Comparison of ENCODE assay signal across 20 cellular contexts in the genomic region with DNA sequence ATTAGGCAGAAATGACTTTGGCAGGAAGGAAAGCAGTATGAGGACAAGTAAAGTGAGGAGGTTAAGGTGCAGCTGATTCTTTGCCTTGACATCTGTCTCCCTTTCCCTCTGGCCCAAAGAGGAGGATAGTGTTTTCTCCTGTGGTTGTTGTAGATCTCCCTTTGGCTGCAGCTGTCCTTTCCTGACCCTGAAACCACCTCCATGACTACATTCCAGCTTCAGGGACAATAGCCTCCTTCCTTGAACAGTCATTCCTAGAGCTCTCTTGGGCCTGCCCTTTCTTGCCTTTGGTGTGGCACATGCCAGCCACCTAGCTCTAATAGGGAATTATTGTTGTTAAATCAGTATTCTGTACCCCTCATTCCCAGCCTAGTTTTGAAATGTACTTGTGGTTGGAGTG. TPM values are rescaled to one million over a fixed set of nuclear protein-coding genes. Genes with fewer than 3 reads are reported as not detected.
A peak's percentile ranks its signal among the peaks of the same experiment; 100 is the strongest.
DNase-seq lines count a peak whose midpoint lies in the region; ATAC-seq and TF ChIP-seq lines count a peak whose summit lies in the region.
"Had no signal": no experiment of that assay in that cellular context is flagged by ENCODE, and none has a peak within 500 bp of the region (broad histone marks: within the 10 kb centered on the region; RNA-seq: fewer than 3 reads in every experiment).

No MANE protein-coding gene starts in this region.

- no peak overlapping the region for H2AFZ ChIP-seq in neuronal stem cell (ENCODE audit: low read length)

- H4K8ac ChIP-seq in neuronal stem cell (ENCODE audit: low read depth, low read length) = no peak overlapping the region

- H3K4me2 ChIP-seq in neuronal stem cell (ENCODE audit: insufficient read depth, low read length, poor library complexity, severe bottlenecking) = no peak overlapping the region

- H3K36me3 ChIP-seq in neuronal stem cell (replicated peaks in 1 of 2; ENCODE audit: control insufficient read depth in 2 of 2, insufficient read depth in 2 of 2, low read length in 2 of 2) (peaks cover 1 to 39% of the 10 kb centered on the region in 2 donors), body of pancreas (replicated peaks in 1 of 2; ENCODE audit: insufficient read depth in 1 of 2, low read depth in 2 of 2) (no peaks in the 10 kb centered on the region)
- H3K36me3 ChIP-seq: breast epithelium, gastrocnemius medialis had no signal

- H2AK5ac ChIP-seq in neuronal stem cell (ENCODE audit: low read depth, low read length) = no peak overlapping the region

- intact Hi-C loops in body of pancreas (cut with DNase I) = no loop called here

- no peak overlapping the region for H3K23ac ChIP-seq in neuronal stem cell (ENCODE audit: low read depth, low read length, poor library complexity)

- H2BK5ac ChIP-seq in neuronal stem cell (ENCODE audit: low read length) = no peak overlapping the region

- H3K9ac ChIP-seq in neuronal stem cell (ENCODE audit: low read depth, low read length, poor library complexity) = peak overlapping the region; percentile 30

- no peak overlapping the region for H2BK12ac ChIP-seq in neuronal stem cell (ENCODE audit: low read length)

- no peak overlapping the region for H3K4me3 ChIP-seq in epithelial cell of esophagus (ENCODE audit: low read length)
- H3K4me3 ChIP-seq in neuronal stem cell (ENCODE audit: low read length in 2 of 2) = no peak overlapping the region
- no peak overlapping the region for H3K4me3 ChIP-seq in body of pancreas
- H3K4me3 ChIP-seq: breast epithelium, gastrocnemius medialis had no signal

- H3K79me1 ChIP-seq in neuronal stem cell (ENCODE audit: low read depth, low read length) = peaks cover 5% of the 10 kb centered on the region

- H3K4ac ChIP-seq in neuronal stem cell (ENCODE audit: low read length) = no peak overlapping the region

- no peak overlapping the region for H3K14ac ChIP-seq in neuronal stem cell (ENCODE audit: low read length)

- no peak for TF ChIP-seq POLR2A in body of pancreas (IDR thresholded peaks at IDR 0.05)

- H3K27ac ChIP-seq in neuronal stem cell (replicated peaks; ENCODE audit: low read length) = no peak overlapping the region
- H3K27ac ChIP-seq in body of pancreas = no peak overlapping the region
- H3K27ac ChIP-seq: gastrocnemius medialis, HL-60 had no signal

- peaks cover 0 to 11% of the 10 kb centered on the region in 2 donors for H3K9me3 ChIP-seq in neuronal stem cell (replicated peaks in 1 of 2; ENCODE audit: control insufficient read depth in 2 of 2, insufficient read depth in 1 of 2, low read depth in 1 of 2, low read length in 2 of 2)
- no peaks in the 10 kb centered on the region for H3K9me3 ChIP-seq in body of pancreas
- H3K9me3 ChIP-seq: breast epithelium, gastrocnemius medialis had no signal

- no peak overlapping the region for H2BK15ac ChIP-seq in neuronal stem cell (ENCODE audit: low read length)

- H4K91ac ChIP-seq in neuronal stem cell (ENCODE audit: low read depth, low read length, poor library complexity) = no peak overlapping the region

- no peaks in the 10 kb centered on the region for H3K27me3 ChIP-seq in neuronal stem cell (ENCODE audit: control insufficient read depth in 3 of 3, insufficient read depth in 3 of 3, low read depth in 1 of 3, low read length in 3 of 3)
- no peaks in the 10 kb centered on the region for H3K27me3 ChIP-seq in body of pancreas
- H3K27me3 ChIP-seq: breast epithelium, gastrocnemius medialis had no signal

- TF ChIP-seq CTCF in epithelial cell of esophagus (IDR thresholded peaks at IDR 0.05; ENCODE audit: insufficient read depth, low read depth, low read length, missing control alignments) (no peak), body of pancreas (IDR thresholded peaks at IDR 0.05) (no peak)

- H3K4me1 ChIP-seq in neuronal stem cell (ENCODE audit: control insufficient read depth in 2 of 2, insufficient read depth in 1 of 2, low read depth in 1 of 2, low read length in 2 of 2) (peaks cover 0 to 2% of the 10 kb centered on the region in 2 donors), body of pancreas (peaks cover 7% of the 10 kb centered on the region)
- H3K4me1 ChIP-seq: breast epithelium had no signal

- DNase-seq in ELF-1 (ENCODE audit: low read depth, low spot score) (peak; percentile 9), M059J (ENCODE audit: low read depth) (peak; percentile 75), epithelial cell of esophagus (ENCODE audit: low read depth) (peak; percentile 89), neuronal stem cell (ENCODE audit: low spot score) (no peak), NCI-H345 treated with DMSO at 0.1 percent for 48 hours (lab: John Stamatoyannopoulos, UW; ENCODE audit: unreplicated experiment) (no peak), body of pancreas (no peak)
- DNase-seq: activated CD4-positive, alpha-beta T cell treated with anti-CD3 and anti-CD28 coated beads for 1 hour; DMS79; effector memory CD4-positive, alpha-beta T cell; gastrocnemius medialis; Karpas-422; mesendoderm; NCI-H1436 treated with DMSO at 0.1 percent for 48 hours; NCI-H524 treated with DMSO at 0.1 percent for 48 hours; small intestine; stimulated activated naive CD4-positive, alpha-beta T cell treated with Interleukin-2 at 50 U/mL for 16 hours had no signal

- H3K18ac ChIP-seq in neuronal stem cell (ENCODE audit: low read length) = no peak overlapping the region

- ATAC-seq in HG03097 (IDR thresholded peaks at IDR 0.05; ENCODE audit: low FRiP score, unreplicated experiment) = no peak
- ATAC-seq in HG03457 (IDR thresholded peaks at IDR 0.05; ENCODE audit: unreplicated experiment) = no peak
- ATAC-seq in body of pancreas = no peak
- ATAC-seq: gastrocnemius medialis had no signal

- no peak overlapping the region for H2BK120ac ChIP-seq in neuronal stem cell (ENCODE audit: low read depth, low read length)

RNA-seq across cellular contexts. Expression of a gene that starts 6.2 kb away (rescaled TPM):
- 23.1 and 28.1 TPM in 2 replicates for total RNA-seq in M059J (2014; rRNA removed; shearing (Covaris generic))
- polyA plus RNA-seq in neuronal stem cell (2013, experiment 1 of 2) = 17.2 TPM
- 18.5 TPM for polyA plus RNA-seq in neuronal stem cell (2013, experiment 2 of 2)
- total RNA-seq in body of pancreas = 1 to 10 TPM; 4.3 to 6.0 TPM

RNA-seq across cellular contexts. Expression of a gene that starts 53.7 kb away (rescaled TPM):
- total RNA-seq in M059J (2014; rRNA removed; shearing (Covaris generic)) = 7.0 and 10.8 TPM in 2 replicates
- 9.3 TPM for polyA plus RNA-seq in neuronal stem cell (2013, experiment 1 of 2)
- 7.7 TPM for polyA plus RNA-seq in neuronal stem cell (2013, experiment 2 of 2)
- total RNA-seq in body of pancreas = 10 to 100 TPM; 15.0 to 16.5 TPM

Comparison
In these comparisons a context has a peak if more than half of its experiments do, and no peak if none do; other contexts are left out.
1. DNase-seq: peak in ELF-1 (single experiment), M059J (single experiment) and epithelial cell of esophagus (single experiment); none in neuronal stem cell (single experiment), NCI-H345 treated with DMSO at 0.1 percent for 48 hours (single experiment) and body of pancreas (0 of 4).